Comparison of ENCODE assay signal across 1 cellular context in genomic region chr19:11535792-11536595, GRCh38.
TF ChIP-seq lines count a peak whose summit lies in the region.

No MANE protein-coding gene starts in this region.

TF ChIP-seq in HepG2, 621 proteins besides CTCF, POLR2A, EP300 and RAD21 (continued from another document and continues in another):
- TF ChIP-seq ZNF572 (CRISPR knock-in tag; IDR thresholded peaks at IDR 0.05) (no peak), HNRNPH1 (optimal IDR thresholded peaks at IDR 0.05; ENCODE audit: low read depth, low read length) (no peak), NFYC (CRISPR knock-in tag; IDR thresholded peaks at IDR 0.05) (no peak), ZNF280D (CRISPR knock-in tag; IDR thresholded peaks at IDR 0.05) (peak; percentile 34; the same call in 1 of the 2 replicates), MED13 (CRISPR knock-in tag; IDR thresholded peaks at IDR 0.05) (no peak), ZNF577 (CRISPR knock-in tag; IDR thresholded peaks at IDR 0.05; ENCODE audit: borderline replicate concordance, low read depth) (no peak), ZNF276 (CRISPR knock-in tag; IDR thresholded peaks at IDR 0.05; ENCODE audit: low read depth) (no peak), HOXA5 (CRISPR knock-in tag; IDR thresholded peaks at IDR 0.05) (peak; percentile 39; the same call in 1 of the 2 replicates), ZNF619 (CRISPR knock-in tag; IDR thresholded peaks at IDR 0.05) (no peak), MNT (IDR thresholded peaks at IDR 0.05) (no peak), HINFP (CRISPR knock-in tag; IDR thresholded peaks at IDR 0.05; ENCODE audit: low read depth) (no peak), CSRNP2 (CRISPR knock-in tag; conservative IDR thresholded peaks at IDR 0.05; ENCODE audit: low read depth) (no peak), RFX1 (IDR thresholded peaks at IDR 0.05) (no peak), NFYB (CRISPR knock-in tag; IDR thresholded peaks at IDR 0.05) (no peak), ZSCAN25 (CRISPR knock-in tag; IDR thresholded peaks at IDR 0.05) (no peak), ZNF512B (CRISPR knock-in tag; IDR thresholded peaks at IDR 0.05; ENCODE audit: borderline replicate concordance) (no peak), ZNF776 (CRISPR knock-in tag; IDR thresholded peaks at IDR 0.05) (no peak), RXRB (CRISPR knock-in tag; IDR thresholded peaks at IDR 0.05; ENCODE audit: borderline replicate concordance) (0 out of 2 replicates have a peak, but pooled peaks have one; percentile 15), NRL (CRISPR knock-in tag; IDR thresholded peaks at IDR 0.05; ENCODE audit: borderline replicate concordance) (no peak; the same call in 1 of the 2 replicates), PITX1 (CRISPR knock-in tag; IDR thresholded peaks at IDR 0.05) (0 out of 2 replicates have a peak, but pooled peaks have one; percentile 21), ZNF225 (CRISPR knock-in tag; IDR thresholded peaks at IDR 0.05) (no peak), SRSF1 (optimal IDR thresholded peaks at IDR 0.05; ENCODE audit: low read depth, low read length) (no peak), SALL2 (CRISPR knock-in tag; IDR thresholded peaks at IDR 0.05) (0 out of 2 replicates have a peak, but pooled peaks have one; percentile 77), GMEB2 (CRISPR knock-in tag; IDR thresholded peaks at IDR 0.05; ENCODE audit: low read depth) (no peak), TGIF2 (CRISPR knock-in tag; IDR thresholded peaks at IDR 0.05) (no peak), TOPORS (CRISPR knock-in tag; IDR thresholded peaks at IDR 0.05) (no peak), GABPB1 (CRISPR knock-in tag; IDR thresholded peaks at IDR 0.05) (peak; percentile 79), ATF2 (CRISPR knock-in tag; IDR thresholded peaks at IDR 0.05) (peak; percentile 76; the same call in 1 of the 2 replicates), STAT5B (CRISPR knock-in tag; IDR thresholded peaks at IDR 0.05) (no peak), ZNF431 (CRISPR knock-in tag; IDR thresholded peaks at IDR 0.05; ENCODE audit: borderline replicate concordance, low read depth) (0 out of 2 replicates have a peak, but pooled peaks have one; percentile 56), IKZF1 (IDR thresholded peaks at IDR 0.05) (no peak), KLF15 (CRISPR knock-in tag; IDR thresholded peaks at IDR 0.05; ENCODE audit: borderline replicate concordance) (no peak), ADNP (CRISPR knock-in tag; IDR thresholded peaks at IDR 0.05) (peak; percentile 93), YEATS2 (CRISPR knock-in tag; IDR thresholded peaks at IDR 0.05; ENCODE audit: borderline replicate concordance) (peak; percentile 43; the same call in 1 of the 2 replicates), ZFY (CRISPR knock-in tag; IDR thresholded peaks at IDR 0.05) (peak; percentile 11; the same call in 1 of the 2 replicates), ZMYM4 (CRISPR knock-in tag; IDR thresholded peaks at IDR 0.05) (peak; percentile 71), ZNF552 (CRISPR knock-in tag; IDR thresholded peaks at IDR 0.05; ENCODE audit: borderline replicate concordance) (no peak), ZNF75D (CRISPR knock-in tag; IDR thresholded peaks at IDR 0.05; ENCODE audit: borderline replicate concordance) (no peak)
- TF ChIP-seq, protein P1, sequence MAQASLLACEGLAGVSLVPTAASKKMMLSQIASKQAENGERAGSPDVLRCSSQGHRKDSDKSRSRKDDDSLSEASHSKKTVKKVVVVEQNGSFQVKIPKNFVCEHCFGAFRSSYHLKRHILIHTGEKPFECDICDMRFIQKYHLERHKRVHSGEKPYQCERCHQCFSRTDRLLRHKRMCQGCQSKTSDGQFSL (CRISPR knock-in tag; IDR thresholded peaks at IDR 0.05), result no peak
- TF ChIP-seq, protein P2, sequence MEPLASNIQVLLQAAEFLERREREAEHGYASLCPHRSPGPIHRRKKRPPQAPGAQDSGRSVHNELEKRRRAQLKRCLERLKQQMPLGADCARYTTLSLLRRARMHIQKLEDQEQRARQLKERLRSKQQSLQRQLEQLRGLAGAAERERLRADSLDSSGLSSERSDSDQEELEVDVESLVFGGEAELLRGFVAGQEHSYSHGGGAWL (CRISPR knock-in tag; IDR thresholded peaks at IDR 0.05), result 0 out of 2 replicates have a peak, but pooled peaks have one; percentile 31
- TF ChIP-seq, protein P3, sequence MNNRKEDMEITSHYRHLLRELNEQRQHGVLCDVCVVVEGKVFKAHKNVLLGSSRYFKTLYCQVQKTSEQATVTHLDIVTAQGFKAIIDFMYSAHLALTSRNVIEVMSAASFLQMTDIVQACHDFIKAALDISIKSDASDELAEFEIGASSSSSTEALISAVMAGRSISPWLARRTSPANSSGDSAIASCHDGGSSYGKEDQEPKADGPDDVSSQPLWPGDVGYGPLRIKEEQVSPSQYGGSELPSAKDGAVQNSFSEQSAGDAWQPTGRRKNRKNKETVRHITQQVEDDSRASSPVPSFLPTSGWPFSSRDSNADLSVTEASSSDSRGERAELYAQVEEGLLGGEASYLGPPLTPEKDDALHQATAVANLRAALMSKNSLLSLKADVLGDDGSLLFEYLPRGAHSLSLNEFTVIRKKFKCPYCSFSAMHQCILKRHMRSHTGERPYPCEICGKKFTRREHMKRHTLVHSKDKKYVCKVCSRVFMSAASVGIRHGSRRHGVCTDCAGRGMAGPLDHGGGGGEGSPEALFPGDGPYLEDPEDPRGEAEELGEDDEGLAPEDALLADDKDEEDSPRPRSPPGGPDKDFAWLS (CRISPR knock-in tag; IDR thresholded peaks at IDR 0.05; ENCODE audit: borderline replicate concordance), result no peak
- TF ChIP-seq, protein P4, sequence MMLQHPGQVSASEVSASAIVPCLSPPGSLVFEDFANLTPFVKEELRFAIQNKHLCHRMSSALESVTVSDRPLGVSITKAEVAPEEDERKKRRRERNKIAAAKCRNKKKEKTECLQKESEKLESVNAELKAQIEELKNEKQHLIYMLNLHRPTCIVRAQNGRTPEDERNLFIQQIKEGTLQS (CRISPR knock-in tag; IDR thresholded peaks at IDR 0.05), result peak; percentile 88
